ENCODE assay signal across 8 cellular contexts in genomic region chr6:157021267-157022021, GRCh38.
DNase-seq lines count a peak whose midpoint lies in the region; ATAC-seq and TF ChIP-seq lines count a peak whose summit lies in the region.

No MANE protein-coding gene starts in this region.

- DNase-seq in AG10803 (ENCODE audit: low read depth) (peak; percentile 85), NCI-H2227 treated with DMSO at 0.1 percent for 48 hours (lab: John Stamatoyannopoulos, UW) (peak; percentile 56), cerebellar cortex (ENCODE audit: low spot score) (peak; percentile 85), kidney glomerular epithelial cell (lab: John Stamatoyannopoulos, UW) (peak; percentile 82)
- peak; percentile 92 for DNase-seq in activated CD4-positive, CD25-positive, alpha-beta regulatory T cell treated with anti-CD3 and anti-CD28 coated beads, Interleukin-2, amount 50 U/mL, for 72 hours
- DNase-seq in stimulated activated CD4-positive, alpha-beta T cell treated with anti-CD3 and anti-CD28 coated beads, Interleukin-15, amount 100 ng/mL, for 48 hours (ENCODE audit: low read depth in 2 of 2): peak; percentile 76 to 83

- peak; percentile 81 for ATAC-seq in GM18873 (IDR thresholded peaks at IDR 0.05; ENCODE audit: low FRiP score, unreplicated experiment)
- peak; percentile 74 for ATAC-seq in HG03108 (IDR thresholded peaks at IDR 0.05; ENCODE audit: unreplicated experiment)

- H3K4me3 ChIP-seq in AG10803 (ENCODE audit: low read length): peak overlapping the region; percentile 78

- TF ChIP-seq CTCF in AG10803 (conservative IDR thresholded peaks at IDR 0.05; ENCODE audit: low read length): peak; percentile 18

Comparison
In these comparisons a context has a peak if more than half of its experiments do, and no peak if none do; other contexts are left out.
1. Peak in every context shown above with its lines: DNase-seq, ATAC-seq and H3K4me3 ChIP-seq.